8 cellular contexts compared by ENCODE assay signal in genomic region chr14:64465856-64466554, GRCh38. TPM values are rescaled to one million over a fixed set of nuclear protein-coding genes. Genes with fewer than 3 reads are reported as not detected.
DNase-seq lines count a peak whose midpoint lies in the region; ATAC-seq and TF ChIP-seq lines count a peak whose summit lies in the region.

No MANE protein-coding gene starts in this region.

- H3K27ac Mint-ChIP-seq in activated CD8-positive, alpha-beta memory T cell treated with anti-CD3 and anti-CD28 coated beads, Interleukin-2, amount 10 ng/mL, durations not matched to agents 7 days and 5 days, result peak overlapping the region; percentile 66

- no peak for ATAC-seq in activated CD8-positive, alpha-beta memory T cell treated with anti-CD3 and anti-CD28 coated beads, Interleukin-2, amount 10 ng/mL, durations not matched to agents 7 days and 5 days
- no peak for ATAC-seq in GM19395 (IDR thresholded peaks at IDR 0.05; ENCODE audit: unreplicated experiment)

- no peaks in the 10 kb centered on the region for H3K27me3 ChIP-seq in MM.1S (replicated peaks; ENCODE audit: insufficient read depth, low read length)
- H3K27me3 ChIP-seq in ascending aorta, result no peaks in the 10 kb centered on the region

- peak overlapping the region; percentile 54; the same call in 1 of the 2 replicates for H3K4me2 ChIP-seq in MM.1S (ENCODE audit: low read depth, low read length)

- peaks cover 14% of the 10 kb centered on the region for H3F3A ChIP-seq in MM.1S (ENCODE audit: insufficient read depth, low read length)

- intact Hi-C loops in ascending aorta (cut with DNase I), result loop anchor here (2.0 kb wide), 2 partner anchors 21 to 35 kb away; no protein-coding TSS in a partner anchor

- no peaks in the 10 kb centered on the region for H3K9me2 ChIP-seq in MM.1S (replicated peaks; ENCODE audit: insufficient read depth, low read length)

- H3K9me3 Mint-ChIP-seq in activated CD8-positive, alpha-beta memory T cell treated with anti-CD3 and anti-CD28 coated beads, Interleukin-2, amount 10 ng/mL, durations not matched to agents 7 days and 5 days (ENCODE audit: low read depth), result no peaks in the 10 kb centered on the region

- no peaks in the 10 kb centered on the region for H4K20me1 ChIP-seq in MM.1S (ENCODE audit: insufficient read depth, low read length)

- H3K36me3 ChIP-seq in MM.1S (replicated peaks; ENCODE audit: insufficient read depth, low read length) (no peaks in the 10 kb centered on the region), ascending aorta (no peaks in the 10 kb centered on the region)

- no peaks in the 10 kb centered on the region for H3K27me3 Mint-ChIP-seq in activated CD8-positive, alpha-beta memory T cell treated with anti-CD3 and anti-CD28 coated beads, Interleukin-2, amount 10 ng/mL, durations not matched to agents 7 days and 5 days

- peak overlapping the region; percentile 44; the same call in 1 of the 2 replicates for H3K4me3 ChIP-seq in MM.1S (ENCODE audit: low read length)
- peak overlapping the region; percentile 76 to 82 for H3K4me3 ChIP-seq in ascending aorta

- peak overlapping the region; percentile 79 for H3K4me3 Mint-ChIP-seq in activated CD8-positive, alpha-beta memory T cell treated with anti-CD3 and anti-CD28 coated beads, Interleukin-2, amount 10 ng/mL, durations not matched to agents 7 days and 5 days

- no peaks in the 10 kb centered on the region for H3K9me3 ChIP-seq in MM.1S (replicated peaks; ENCODE audit: insufficient read depth, low read length)
- H3K9me3 ChIP-seq in ascending aorta, result no peaks in the 10 kb centered on the region

- H3K27ac ChIP-seq in MM.1S (ENCODE audit: low read length) (no peak overlapping the region), ascending aorta (peak overlapping the region; percentile 78 to 79)

- no peak for DNase-seq in activated CD8-positive, alpha-beta memory T cell treated with anti-CD3 and anti-CD28 coated beads, Interleukin-2, amount 10 ng/mL, durations not matched to agents 7 days and 5 days
- no peak for DNase-seq in activated CD8-positive, alpha-beta memory T cell treated with anti-CD3 and anti-CD28 coated beads, Interleukin-2, amount 50 U/mL, for 48 hours
- no peak for DNase-seq in MM.1S
- no peak for DNase-seq in ascending aorta (ENCODE audit: low spot score in 2 of 2)
- peak; percentile 46 for DNase-seq in iPS DF 4.7 (ENCODE audit: extremely low read depth, low spot score)
- DNase-seq in renal cortical epithelial cell (ENCODE audit: low read depth), result peak; percentile 44
- DNase-seq in stimulated activated CD4-positive, alpha-beta T cell treated with anti-CD3 and anti-CD28 coated beads, Interleukin-15, amount 100 ng/mL, for 24 hours, result no peak

- H2AFZ ChIP-seq in MM.1S (ENCODE audit: low read length), result no peak overlapping the region

- H3K79me2 ChIP-seq in MM.1S (ENCODE audit: low read length), result no peaks in the 10 kb centered on the region

- no peak for TF ChIP-seq CTCF in MM.1S (IDR thresholded peaks at IDR 0.05; ENCODE audit: low read length)
- TF ChIP-seq CTCF in ascending aorta (IDR thresholded peaks at IDR 0.05), result peak in 2 of 3 experiments; percentile 4 to 6

- CTCF ChIA-PET in activated CD8-positive, alpha-beta memory T cell treated with anti-CD3 and anti-CD28 coated beads, Interleukin-2, amount 10 ng/mL, durations not matched to agents 7 days and 5 days (lab: Charles Lee), result interaction anchor here (0.9 to 4.8 kb wide), 9 partner anchors 11 to 122 kb away, joined by 3 to 23 read pairs (median 6); partner anchors contain the start of gene MTHFD1

- H3K4me1 ChIP-seq in MM.1S (ENCODE audit: low read length) (peaks cover 8% of the 10 kb centered on the region; the same call in 1 of the 2 replicates), ascending aorta (peaks cover 0 to 3% of the 10 kb centered on the region in 2 donors)

- H3K9ac ChIP-seq in MM.1S (ENCODE audit: low read length), result no peak overlapping the region

- peaks cover 40% of the 10 kb centered on the region for H3K4me1 Mint-ChIP-seq in activated CD8-positive, alpha-beta memory T cell treated with anti-CD3 and anti-CD28 coated beads, Interleukin-2, amount 10 ng/mL, durations not matched to agents 7 days and 5 days

- H3K36me3 Mint-ChIP-seq in activated CD8-positive, alpha-beta memory T cell treated with anti-CD3 and anti-CD28 coated beads, Interleukin-2, amount 10 ng/mL, durations not matched to agents 7 days and 5 days, result peaks cover 11% of the 10 kb centered on the region

RNA-seq across cellular contexts. Expression of gene AKAP5, which starts 0.7 kb away (rescaled TPM):
- 10 to 100 TPM in 1 of 2 experiments, 1 to 10 TPM in 1; 8.8 to 23.2 TPM for total RNA-seq in activated CD8-positive, alpha-beta memory T cell treated with anti-CD3 and anti-CD28 coated beads, Interleukin-2, amount 10 ng/mL, durations not matched to agents 7 days and 5 days
- total RNA-seq in ascending aorta (0.11 TPM), renal cortical epithelial cell (4.7 and 16.3 TPM in 2 replicates)

RNA-seq across cellular contexts. Expression of gene ZBTB25, which starts 37.6 kb away (rescaled TPM):
- 10 to 100 TPM; 31.4 to 42.8 TPM for total RNA-seq in activated CD8-positive, alpha-beta memory T cell treated with anti-CD3 and anti-CD28 coated beads, Interleukin-2, amount 10 ng/mL, durations not matched to agents 7 days and 5 days
- total RNA-seq in ascending aorta (2.9 TPM), renal cortical epithelial cell (4.7 and 12.9 TPM in 2 replicates)

RNA-seq across cellular contexts. Expression of gene ZBTB1, which starts 38.6 kb away (rescaled TPM):
- 10 to 100 TPM; 73.3 to 84.2 TPM for total RNA-seq in activated CD8-positive, alpha-beta memory T cell treated with anti-CD3 and anti-CD28 coated beads, Interleukin-2, amount 10 ng/mL, durations not matched to agents 7 days and 5 days
- total RNA-seq in ascending aorta (57.0 TPM), renal cortical epithelial cell (57.5 and 101 TPM in 2 replicates)

Comparison
In these comparisons a context has a peak if more than half of its experiments do, and no peak if none do; other contexts are left out.
1. DNase-seq: peak in iPS DF 4.7 (single experiment) and renal cortical epithelial cell (single experiment); none in activated CD8-positive, alpha-beta memory T cell treated with anti-CD3 and anti-CD28 coated beads, Interleukin-2, amount 10 ng/mL, durations not matched to agents 7 days and 5 days (single experiment), activated CD8-positive, alpha-beta memory T cell treated with anti-CD3 and anti-CD28 coated beads, Interleukin-2, amount 50 U/mL, for 48 hours (single experiment), MM.1S (single experiment), ascending aorta (0 of 2) and stimulated activated CD4-positive, alpha-beta T cell treated with anti-CD3 and anti-CD28 coated beads, Interleukin-15, amount 100 ng/mL, for 24 hours (single experiment).